Comparison of ENCODE assay signal across 13 cellular contexts in the genomic region with DNA sequence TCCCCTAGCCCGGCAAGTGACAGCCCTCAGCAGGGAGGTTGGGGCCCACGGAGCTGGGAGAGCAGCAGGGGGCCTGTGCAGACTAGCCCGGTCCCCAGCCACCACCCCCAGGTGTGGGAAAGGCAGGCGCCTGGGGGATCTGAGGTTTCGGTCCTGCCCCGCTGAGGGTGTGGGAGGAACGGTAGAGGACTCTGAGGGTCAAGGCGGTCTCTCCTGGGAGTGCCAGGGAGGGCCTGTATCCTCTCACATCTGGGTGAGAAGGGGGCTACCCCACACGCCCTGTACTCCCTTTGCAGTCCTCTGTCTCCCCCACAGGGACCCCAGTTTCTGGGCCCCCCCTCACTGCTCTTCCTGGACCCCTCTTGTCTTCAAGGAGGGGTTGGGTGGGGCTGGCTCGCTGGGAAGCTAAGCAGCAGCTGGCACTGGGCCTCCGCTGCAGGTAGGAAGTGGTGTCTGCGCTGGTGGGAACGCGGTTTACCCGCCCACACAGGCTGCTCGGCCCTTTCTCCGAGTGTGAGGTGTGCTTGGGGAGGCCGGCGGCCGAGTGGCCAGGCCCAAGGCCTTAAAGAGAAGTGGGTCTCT. TPM values are rescaled to one million over a fixed set of nuclear protein-coding genes. Genes with fewer than 3 reads are reported as not detected.
DNase-seq lines count a peak whose midpoint lies in the region; ATAC-seq and TF ChIP-seq lines count a peak whose summit lies in the region.
"Had no signal": no experiment of that assay in that cellular context is flagged by ENCODE, and none has a peak within 500 bp of the region (broad histone marks: within the 10 kb centered on the region; RNA-seq: fewer than 3 reads in every experiment).

No MANE protein-coding gene starts in this region.

- peaks cover 8% of the 10 kb centered on the region for H3K27me3 ChIP-seq in foreskin keratinocyte
- H3K27me3 ChIP-seq in transverse colon, result no peaks in the 10 kb centered on the region
- H3K27me3 ChIP-seq: tibial nerve had no signal

- intact Hi-C loops in transverse colon (cut with DNase I; ENCODE audit: low total_unique reads), result no loop called here

- no peaks in the 10 kb centered on the region for H3K9me3 Mint-ChIP-seq in activated CD8-positive, alpha-beta T cell treated with anti-CD3 and anti-CD28 coated beads, Interleukin-2, amount 10 ng/mL, durations not matched to agents 7 days and 5 days (ENCODE audit: insufficient read depth)
- H3K9me3 Mint-ChIP-seq: mesothelial cell of epicardium had no signal

- TF ChIP-seq CTCF in foreskin keratinocyte (conservative IDR thresholded peaks at IDR 0.05), result no peak
- TF ChIP-seq CTCF in transverse colon (IDR thresholded peaks at IDR 0.05), result no peak

- H3K9me3 ChIP-seq in transverse colon, result no peaks in the 10 kb centered on the region
- H3K9me3 ChIP-seq: tibial nerve had no signal

- in situ Hi-C loops in transverse colon (cut with MboI; ENCODE audit: low pct_ligation_motif_present in 1 of 4, low pct_unique_long_range_greater_than_20kb in 1 of 4, low sequenced_read_pairs in 3 of 4), result no loop called here

- no peak overlapping the region for H3K4me3 ChIP-seq in transverse colon
- H3K4me3 ChIP-seq: tibial nerve had no signal

- no peaks in the 10 kb centered on the region for H3K36me3 ChIP-seq in transverse colon
- H3K36me3 ChIP-seq: tibial nerve had no signal

- DNase-seq in activated CD8-positive, alpha-beta memory T cell treated with anti-CD3 and anti-CD28 coated beads for 24 hours, result peak; percentile 86
- no peak for DNase-seq in activated CD8-positive, alpha-beta memory T cell treated with anti-CD3 and anti-CD28 coated beads, Interleukin-2, amount 50 U/mL, for 4 hours
- peak; percentile 73 for DNase-seq in activated CD8-positive, alpha-beta T cell treated with anti-CD3 and anti-CD28 coated beads, Interleukin-2, amount 10 ng/mL, durations not matched to agents 7 days and 5 days
- DNase-seq in foreskin keratinocyte (no peak), transverse colon (peak; percentile 47), SK-N-DZ (ENCODE audit: low spot score) (no peak), SHP77 (lab: John Stamatoyannopoulos, UW) (no peak)
- DNase-seq: ACHN, NCI-H1930, SW 1271 had no signal

- WGBS in transverse colon (ENCODE audit: low coverage in 1 of 2), 2 donors, result 72% methylated on average over 19 of the region's 20 CpGs; no CpG with 5 or more reads in 1 of the 2 donors

- no peak for TF ChIP-seq EP300 in transverse colon (IDR thresholded peaks at IDR 0.05; ENCODE audit: low read depth)

- CTCF ChIA-PET in activated CD8-positive, alpha-beta T cell treated with anti-CD3 and anti-CD28 coated beads, Interleukin-2, amount 10 ng/mL, durations not matched to agents 7 days and 5 days (lab: Charles Lee), result interaction anchor here (1.0 to 10.2 kb wide), 13 partner anchors 10 to 271 kb away, joined by 3 to 132 read pairs (median 7); a partner anchor contains a TSS

- H3K36me3 Mint-ChIP-seq in activated CD8-positive, alpha-beta T cell treated with anti-CD3 and anti-CD28 coated beads, Interleukin-2, amount 10 ng/mL, durations not matched to agents 7 days and 5 days (ENCODE audit: low read depth), result no peaks in the 10 kb centered on the region
- H3K36me3 Mint-ChIP-seq: mesothelial cell of epicardium had no signal

- no peak for TF ChIP-seq POLR2A in transverse colon (IDR thresholded peaks at IDR 0.05)

- H3K27ac Mint-ChIP-seq in activated CD8-positive, alpha-beta T cell treated with anti-CD3 and anti-CD28 coated beads, Interleukin-2, amount 10 ng/mL, durations not matched to agents 7 days and 5 days, result peak overlapping the region; percentile 100
- H3K27ac Mint-ChIP-seq: mesothelial cell of epicardium had no signal

- peaks cover 23% of the 10 kb centered on the region for H3K4me1 ChIP-seq in foreskin keratinocyte
- H3K4me1 ChIP-seq in transverse colon, result peaks cover 17 to 28% (median 25%) of the 10 kb centered on the region in 4 donors

- POLR2A ChIA-PET in activated CD8-positive, alpha-beta T cell treated with anti-CD3 and anti-CD28 coated beads, Interleukin-2, amount 10 ng/mL, durations not matched to agents 7 days and 5 days (lab: Charles Lee), result interaction anchor here (0.6 to 4.8 kb wide), 5 partner anchors 10 to 147 kb away, joined by 3 to 50 read pairs (median 6); a partner anchor contains a TSS

- H3K27me3 Mint-ChIP-seq in activated CD8-positive, alpha-beta T cell treated with anti-CD3 and anti-CD28 coated beads, Interleukin-2, amount 10 ng/mL, durations not matched to agents 7 days and 5 days (ENCODE audit: low read depth), result no peaks in the 10 kb centered on the region

- peak overlapping the region; percentile 75 for H3K4me3 Mint-ChIP-seq in activated CD8-positive, alpha-beta T cell treated with anti-CD3 and anti-CD28 coated beads, Interleukin-2, amount 10 ng/mL, durations not matched to agents 7 days and 5 days
- H3K4me3 Mint-ChIP-seq: mesothelial cell of epicardium had no signal

- H3K4me1 Mint-ChIP-seq in activated CD8-positive, alpha-beta T cell treated with anti-CD3 and anti-CD28 coated beads, Interleukin-2, amount 10 ng/mL, durations not matched to agents 7 days and 5 days (ENCODE audit: low read depth), result peaks cover 98% of the 10 kb centered on the region

- ATAC-seq in activated CD8-positive, alpha-beta T cell treated with anti-CD3 and anti-CD28 coated beads, Interleukin-2, amount 10 ng/mL, durations not matched to agents 7 days and 5 days, result peak; percentile 9
- ATAC-seq in foreskin keratinocyte (no peak), HG02884 (IDR thresholded peaks at IDR 0.05; ENCODE audit: unreplicated experiment) (no peak)

- H3K27ac ChIP-seq in foreskin keratinocyte, result peak overlapping the region; percentile 66
- peak overlapping the region in 2 of 4 donors; percentile 5 to 12 for H3K27ac ChIP-seq in transverse colon

RNA-seq across cellular contexts. Expression of a gene that starts 15.4 kb away (rescaled TPM):
- total RNA-seq in activated CD8-positive, alpha-beta T cell treated with anti-CD3 and anti-CD28 coated beads, Interleukin-2, amount 10 ng/mL, durations not matched to agents 7 days and 5 days, result 100 to 1,000 TPM; 334 to 355 TPM
- not detected in 2 replicates for total RNA-seq in foreskin keratinocyte
- polyA plus RNA-seq in foreskin keratinocyte, result not detected in 2 replicates
- total RNA-seq in transverse colon, result 1 to 10 TPM; 6.1 to 9.7 (median 7.4) TPM
- 3.3 and 3.8 TPM in 2 replicates for polyA plus RNA-seq in SK-N-DZ (2014; cell fraction: cytosol; rRNA removed)
- polyA plus RNA-seq in SK-N-DZ (2014; cell fraction: nucleus; rRNA removed), result 0.87 and 1.7 TPM in 2 replicates

RNA-seq across cellular contexts. Expression of a gene that starts 28.5 kb away (rescaled TPM):
- 100 to 1,000 TPM in 1 of 2 experiments, 10 to 100 TPM in 1; 99.5 to 111 TPM for total RNA-seq in activated CD8-positive, alpha-beta T cell treated with anti-CD3 and anti-CD28 coated beads, Interleukin-2, amount 10 ng/mL, durations not matched to agents 7 days and 5 days
- 57.7 and 62.8 TPM in 2 replicates for total RNA-seq in foreskin keratinocyte
- 75.6 and 81.9 TPM in 2 replicates for polyA plus RNA-seq in foreskin keratinocyte
- total RNA-seq in transverse colon, result 100 to 1,000 TPM in 2 of 4 donors, 10 to 100 TPM in 2; 86.0 to 230 (median 148) TPM
- polyA plus RNA-seq in SK-N-DZ (2014; cell fraction: cytosol; rRNA removed), result 25.1 and 31.2 TPM in 2 replicates
- polyA plus RNA-seq in SK-N-DZ (2014; cell fraction: nucleus; rRNA removed), result 49.5 and 120 TPM in 2 replicates

RNA-seq across cellular contexts. Expression of a gene that starts 31.6 kb away (rescaled TPM):
- total RNA-seq in activated CD8-positive, alpha-beta T cell treated with anti-CD3 and anti-CD28 coated beads, Interleukin-2, amount 10 ng/mL, durations not matched to agents 7 days and 5 days, result under 1 TPM; 0.92 to 0.94 TPM
- total RNA-seq in foreskin keratinocyte, result 5.0 and 6.6 TPM in 2 replicates
- 8.2 and 9.5 TPM in 2 replicates for polyA plus RNA-seq in foreskin keratinocyte
- total RNA-seq in transverse colon, result 100 to 1,000 TPM in 2 of 4 donors, 10 to 100 TPM in 1, 1 to 10 TPM in 1; 5.8 to 127 (median 107) TPM
- polyA plus RNA-seq in SK-N-DZ (2014; cell fraction: cytosol; rRNA removed), result 2.1 and 3.1 TPM in 2 replicates
- 0.11 and 2.3 TPM in 2 replicates for polyA plus RNA-seq in SK-N-DZ (2014; cell fraction: nucleus; rRNA removed)

RNA-seq across cellular contexts. Expression of a gene that starts 57.0 kb away (rescaled TPM):
- not detected for total RNA-seq in activated CD8-positive, alpha-beta T cell treated with anti-CD3 and anti-CD28 coated beads, Interleukin-2, amount 10 ng/mL, durations not matched to agents 7 days and 5 days
- 0.07 TPM in 1 of 2 replicates, not detected in the other for total RNA-seq in foreskin keratinocyte
- 0.02 TPM in 1 of 2 replicates, not detected in the other for polyA plus RNA-seq in foreskin keratinocyte
- total RNA-seq in transverse colon, result not detected
- polyA plus RNA-seq in SK-N-DZ (2014; cell fraction: cytosol; rRNA removed), result 3.5 and 5.1 TPM in 2 replicates
- 1.1 and 1.4 TPM in 2 replicates for polyA plus RNA-seq in SK-N-DZ (2014; cell fraction: nucleus; rRNA removed)
- total RNA-seq: tibial nerve had no signal

Comparison
In these comparisons a context has a peak if more than half of its experiments do, and no peak if none do; other contexts are left out.
1. DNase-seq: peak in activated CD8-positive, alpha-beta memory T cell treated with anti-CD3 and anti-CD28 coated beads for 24 hours (single experiment), activated CD8-positive, alpha-beta T cell treated with anti-CD3 and anti-CD28 coated beads, Interleukin-2, amount 10 ng/mL, durations not matched to agents 7 days and 5 days (single experiment) and transverse colon (single experiment); none in activated CD8-positive, alpha-beta memory T cell treated with anti-CD3 and anti-CD28 coated beads, Interleukin-2, amount 50 U/mL, for 4 hours (single experiment), foreskin keratinocyte (0 of 2), SK-N-DZ (single experiment) and SHP77 (0 of 2).
2. RNA of a gene that starts 15.4 kb away (total RNA-seq): 334 to 355 TPM in activated CD8-positive, alpha-beta T cell treated with anti-CD3 and anti-CD28 coated beads, Interleukin-2, amount 10 ng/mL, durations not matched to agents 7 days and 5 days; 6.1 to 9.7 TPM in transverse colon and not detected in foreskin keratinocyte; every median in the first group is over 10 times any median in the second.